In the genomic region with DNA sequence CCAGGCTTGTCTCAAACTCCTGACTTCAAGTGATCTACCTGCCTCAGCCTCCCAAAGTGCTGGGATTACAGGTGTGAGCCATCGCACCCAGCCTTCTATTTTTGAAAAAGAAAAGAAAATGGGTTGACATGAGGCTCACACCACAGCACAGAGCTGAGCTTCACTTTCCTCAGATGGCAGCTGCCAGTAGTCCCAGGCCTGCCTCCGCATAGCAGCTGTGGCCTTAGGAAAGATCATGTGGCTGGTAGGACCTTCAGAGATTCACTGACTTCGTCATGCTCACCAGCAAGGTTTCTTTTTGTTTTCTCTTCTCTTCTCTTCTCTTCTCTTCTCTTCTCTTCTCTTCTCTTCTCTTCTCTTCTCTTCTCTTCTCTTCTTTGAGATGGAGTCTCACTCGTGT, we compare ENCODE assay signal across 3 cellular contexts. TPM values are rescaled to one million over a fixed set of nuclear protein-coding genes. Genes with fewer than 3 reads are reported as not detected.
"Had no signal": no experiment of that assay in that cellular context is flagged by ENCODE, and none has a peak within 500 bp of the region (broad histone marks: within the 10 kb centered on the region; RNA-seq: fewer than 3 reads in every experiment).

No MANE protein-coding gene starts in this region.

RNA-seq across cellular contexts. Expression of a gene that starts 13.8 kb away (rescaled TPM):
- total RNA-seq: M059J, NCI-H460, RPMI7951 had no signal
